ENCODE assay signal across 1 cellular context in the genomic region with DNA sequence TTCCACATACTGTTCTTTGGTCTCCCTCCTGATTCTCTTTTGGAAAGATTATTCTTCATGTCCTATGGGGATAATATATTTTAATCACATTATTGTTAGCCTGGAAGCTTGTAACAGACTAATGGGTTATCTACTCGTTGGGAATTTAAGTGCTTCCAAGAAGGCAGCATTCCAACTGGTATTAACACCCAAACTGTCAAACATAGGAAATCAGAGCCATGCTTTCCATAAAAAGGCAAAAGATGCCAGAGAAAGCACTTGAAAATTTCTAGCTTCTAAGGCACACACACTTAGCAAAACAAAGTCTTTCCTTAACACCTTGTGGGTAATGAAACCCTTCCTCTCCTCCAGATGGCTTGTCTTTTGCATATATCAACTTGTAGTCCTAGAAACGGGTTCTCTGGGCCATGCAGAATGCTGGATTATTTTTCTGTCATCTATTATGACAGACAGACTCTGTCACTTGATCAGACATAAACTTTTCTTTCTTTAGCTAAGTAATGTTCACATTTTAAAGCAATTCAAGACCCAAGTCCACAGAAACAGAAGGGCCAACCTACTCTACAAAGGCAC.
TF ChIP-seq lines count a peak whose summit lies in the region.

No MANE protein-coding gene starts in this region.

TF ChIP-seq in WTC11, 78 proteins besides CTCF, POLR2A, EP300 and RAD21 (continued from another document):
- TF ChIP-seq CBFB (CRISPR knock-in tag; IDR thresholded peaks at IDR 0.05; ENCODE audit: low read depth): no peak
